Comparison of ENCODE assay signal across 1 cellular context in the genomic region with DNA sequence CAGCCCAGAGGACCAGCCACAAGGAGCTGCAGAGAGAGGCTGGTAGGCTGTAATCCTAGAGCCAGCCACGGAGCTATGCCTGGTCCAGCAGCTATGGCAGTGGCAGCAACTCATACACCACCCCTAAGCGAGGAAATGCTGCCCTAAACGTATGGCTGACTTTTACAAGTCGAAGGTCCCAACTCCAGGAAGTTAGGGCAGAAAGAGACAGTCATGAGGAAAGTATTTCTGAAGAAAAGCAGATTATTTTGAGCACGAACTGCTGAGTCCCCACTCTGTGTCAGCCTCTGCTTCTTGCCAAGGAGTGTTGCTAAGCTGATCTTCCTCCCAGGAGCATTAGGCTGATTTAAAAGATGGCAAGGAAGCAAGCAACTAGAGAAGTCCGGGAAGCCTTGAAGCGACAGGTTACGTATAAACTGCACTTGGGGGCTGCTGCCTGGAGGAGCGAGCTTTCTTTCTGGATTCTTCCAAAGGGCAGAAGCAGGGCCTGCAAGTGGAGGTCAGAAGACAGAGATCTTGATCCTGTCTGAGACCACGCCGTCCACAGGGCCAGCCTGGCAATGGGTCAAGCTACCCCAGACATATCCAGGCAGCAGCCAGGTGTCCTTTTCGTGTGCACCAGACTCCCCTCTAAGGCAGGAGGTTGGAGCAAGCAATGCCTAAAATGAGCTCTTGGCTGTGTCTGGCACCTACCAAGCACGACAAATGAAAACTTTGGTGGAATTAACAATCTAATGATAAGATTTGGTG.
TF ChIP-seq lines count a peak whose summit lies in the region.

No MANE protein-coding gene starts in this region.

TF ChIP-seq in GM23338, 12 proteins besides CTCF, POLR2A, EP300 and RAD21 (continued from another document):
- no peak for TF ChIP-seq ZNF462 (CRISPR knock-in tag; IDR thresholded peaks at IDR 0.05)
- no peak for TF ChIP-seq EZH2phosphoT487 (IDR thresholded peaks at IDR 0.05; ENCODE audit: unreplicated experiment)
- TF ChIP-seq ZNF331 (CRISPR knock-in tag; IDR thresholded peaks at IDR 0.05; ENCODE audit: low read depth) = no peak
- no peak for TF ChIP-seq POLR2AphosphoS5 (IDR thresholded peaks at IDR 0.05; ENCODE audit: low read depth)
- no peak for TF ChIP-seq ZNF114 (CRISPR knock-in tag; IDR thresholded peaks at IDR 0.05)
- no peak for TF ChIP-seq ETS1 (IDR thresholded peaks at IDR 0.05)
- no peak for TF ChIP-seq CREB1 (CRISPR knock-in tag; IDR thresholded peaks at IDR 0.05; ENCODE audit: low read depth)
- TF ChIP-seq EZH2 (IDR thresholded peaks at IDR 0.05; ENCODE audit: low read depth, unreplicated experiment) = no peak
- no peak for TF ChIP-seq REST (IDR thresholded peaks at IDR 0.05; ENCODE audit: unreplicated experiment)
